17 cellular contexts compared by ENCODE assay signal in the genomic region with DNA sequence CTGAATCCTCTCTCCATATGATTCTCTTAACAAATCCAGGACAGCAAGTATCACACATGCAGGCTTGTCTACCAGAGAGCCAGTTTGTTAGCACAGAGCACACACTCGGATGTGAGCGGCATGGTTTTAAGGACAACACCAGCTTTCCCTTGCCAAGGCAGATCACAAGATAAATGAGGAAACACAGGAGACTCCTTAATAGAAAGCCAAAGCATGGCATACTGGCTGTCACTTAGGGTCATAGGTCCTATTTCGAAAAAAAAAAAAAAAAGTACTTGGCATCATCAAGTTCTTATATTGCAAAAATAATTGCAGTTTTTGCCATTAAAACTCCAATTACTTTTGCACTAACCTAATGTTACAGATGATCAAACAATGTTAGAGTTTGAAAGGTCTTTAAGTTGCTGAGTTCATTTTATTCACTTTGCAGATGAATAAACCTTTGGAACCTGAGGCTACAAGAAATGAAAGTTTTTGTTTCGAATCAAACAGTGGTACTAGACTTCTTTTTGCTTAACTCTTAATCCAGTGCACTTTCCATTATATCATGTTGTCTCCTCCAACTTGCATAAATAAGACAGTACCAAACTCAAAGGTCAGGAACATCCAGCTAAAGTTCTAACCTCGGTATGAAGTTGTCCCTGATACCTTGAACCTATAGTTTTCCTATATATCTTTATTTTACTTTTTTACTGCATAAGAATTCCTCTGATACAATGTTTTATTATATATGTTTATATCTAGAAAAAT.
DNase-seq lines count a peak whose midpoint lies in the region; TF ChIP-seq lines count a peak whose summit lies in the region.
"Had no signal": no experiment of that assay in that cellular context is flagged by ENCODE, and none has a peak within 500 bp of the region (broad histone marks: within the 10 kb centered on the region; RNA-seq: fewer than 3 reads in every experiment).

No MANE protein-coding gene starts in this region.

- H3K23ac ChIP-seq in mesenchymal stem cell (ENCODE audit: low read length in 2 of 2), result no peak overlapping the region

- no peak overlapping the region for H3K14ac ChIP-seq in mesenchymal stem cell (ENCODE audit: low read length in 2 of 2)

- peaks cover 7% of the 10 kb centered on the region for H3K79me1 ChIP-seq in mesenchymal stem cell (replicated peaks; ENCODE audit: low read length, poor library complexity, severe bottlenecking)

- H3K36me3 Mint-ChIP-seq in chondrocyte (ENCODE audit: low read depth) (peaks cover 6% of the 10 kb centered on the region), type B pancreatic cell (peaks cover 15% of the 10 kb centered on the region)
- no peaks in the 10 kb centered on the region for H3K36me3 Mint-ChIP-seq in activated T-helper 2 cell treated with anti-CD3 and anti-CD28 coated beads, Interferon-gamma antibody, Interleukin-2, Interleukin-4, amounts not matched to agents 10 μg/mL and 5 μg/mL and 100 μg/mL, durations not matched to agents 14 hours and 24 hours and 36 hours (ENCODE audit: low read depth)

- H3K4me1 ChIP-seq in mesenchymal stem cell (ENCODE audit: control insufficient read depth, insufficient read depth, low read depth, low read length), result no peaks in the 10 kb centered on the region
- H3K4me1 ChIP-seq in right atrium auricular region, result peaks cover 0 to 9% of the 10 kb centered on the region in 2 donors
- H3K4me1 ChIP-seq in adrenal gland (replicated peaks in 1 of 2), result no peaks in the 10 kb centered on the region

- TF ChIP-seq CTCF in chondrocyte (IDR thresholded peaks at IDR 0.05) (no peak), type B pancreatic cell (conservative IDR thresholded peaks at IDR 0.05) (no peak), right atrium auricular region (IDR thresholded peaks at IDR 0.05) (no peak), adrenal gland (IDR thresholded peaks at IDR 0.05) (no peak)

- H3K27me3 ChIP-seq in mesenchymal stem cell (ENCODE audit: control insufficient read depth in 1 of 2, insufficient read depth in 1 of 2, low read length in 2 of 2) (no peaks in the 10 kb centered on the region), right atrium auricular region (no peaks in the 10 kb centered on the region), adrenal gland (no peaks in the 10 kb centered on the region)

- H3K4me3 ChIP-seq in mesenchymal stem cell (ENCODE audit: insufficient read depth in 1 of 2, low read depth in 1 of 2, low read length in 2 of 2), result no peak overlapping the region
- no peak overlapping the region for H3K4me3 ChIP-seq in right atrium auricular region
- H3K4me3 ChIP-seq in adrenal gland, result no peak overlapping the region
- H3K4me3 ChIP-seq: thoracic aorta had no signal

- DNase-seq in NCI-H748 (lab: John Stamatoyannopoulos, UW; ENCODE audit: unreplicated experiment), result peak; percentile 10
- no peak for DNase-seq in NCI-H748 treated with DMSO at 0.1 percent for 48 hours (lab: John Stamatoyannopoulos, UW)
- DNase-seq in chondrocyte (ENCODE audit: low spot score), result no peak
- DNase-seq in mesenchymal stem cell, result peak; percentile 17
- no peak for DNase-seq in type B pancreatic cell (ENCODE audit: extremely low spot score, unreplicated experiment)
- no peak for DNase-seq in activated T-helper 2 cell treated with anti-CD3 and anti-CD28 coated beads, Interferon-gamma antibody, Interleukin-2, Interleukin-4, amounts not matched to agents 10 μg/mL and 5 μg/mL and 100 μg/mL, durations not matched to agents 14 hours and 24 hours and 36 hours (ENCODE audit: low spot score)
- DNase-seq in right atrium auricular region (ENCODE audit: low spot score), result no peak
- DNase-seq in adrenal gland, result no peak
- DNase-seq: activated T-cell treated with anti-CD3 and anti-CD28 coated beads, Interleukin-2, amount 50 U/mL, for 4 hours; aorta; effector memory CD8-positive, alpha-beta T cell; left colon; MV-4-11; NCI-H2227 treated with DMSO at 0.1 percent for 48 hours; T-helper 1 cell had no signal

- no peak for TF ChIP-seq POLR2A in adrenal gland (IDR thresholded peaks at IDR 0.05)

- H3K36me3 ChIP-seq in mesenchymal stem cell (ENCODE audit: control insufficient read depth in 1 of 2, insufficient read depth in 2 of 2, low read depth in 1 of 2, low read length in 2 of 2), result peaks cover 3 to 30% of the 10 kb centered on the region in 2 experiments
- H3K36me3 ChIP-seq in right atrium auricular region, result peaks cover 36% of the 10 kb centered on the region
- peaks cover 0 to 4% of the 10 kb centered on the region in 2 donors for H3K36me3 ChIP-seq in adrenal gland (replicated peaks in 1 of 2)

- no peak overlapping the region for H3K4me3 Mint-ChIP-seq in chondrocyte (ENCODE audit: unreplicated experiment)
- H3K4me3 Mint-ChIP-seq in type B pancreatic cell, result no peak overlapping the region
- no peak overlapping the region for H3K4me3 Mint-ChIP-seq in activated T-helper 2 cell treated with anti-CD3 and anti-CD28 coated beads, Interferon-gamma antibody, Interleukin-2, Interleukin-4, amounts not matched to agents 10 μg/mL and 5 μg/mL and 100 μg/mL, durations not matched to agents 14 hours and 24 hours and 36 hours (ENCODE audit: low read depth)
- H3K4me3 Mint-ChIP-seq: activated T-cell treated with anti-CD3 and anti-CD28 coated beads, Interleukin-2, amount 50 U/mL, for 4 hours; effector memory CD8-positive, alpha-beta T cell; natural killer cell treated with Interleukin-12 subunit alpha and Interleukin-12 subunit beta and Interleukin-15 and Interleukin-18, amount 100 ng/mL, for 72 hours had no signal

- no peak overlapping the region for H2BK15ac ChIP-seq in mesenchymal stem cell (ENCODE audit: low read depth, poor library complexity, severe bottlenecking)

- H2AK5ac ChIP-seq in mesenchymal stem cell (ENCODE audit: low read length, severe bottlenecking), result no peak overlapping the region

- no peak overlapping the region for H2BK5ac ChIP-seq in mesenchymal stem cell (ENCODE audit: low read depth, low read length, poor library complexity, severe bottlenecking)

- no peak overlapping the region for H4K8ac ChIP-seq in mesenchymal stem cell (ENCODE audit: low read length)

- H3K27ac ChIP-seq in mesenchymal stem cell (ENCODE audit: low read length, poor library complexity, severe bottlenecking), result peak overlapping the region; percentile 26
- H3K27ac ChIP-seq in right atrium auricular region, result no peak overlapping the region
- H3K27ac ChIP-seq in adrenal gland, result no peak overlapping the region
- H3K27ac ChIP-seq: thoracic aorta had no signal

- no peak overlapping the region for H3K18ac ChIP-seq in mesenchymal stem cell (ENCODE audit: low read depth in 1 of 2, low read length in 2 of 2)

- no peak overlapping the region for H3K4ac ChIP-seq in mesenchymal stem cell (ENCODE audit: low read depth in 1 of 2, low read length in 2 of 2)

- 88% methylated on average over 3 of the region's 5 CpGs for WGBS in mesenchymal stem cell
- 77 to 82% (median 78%) methylated on average over 5 of the region's 5 CpGs for WGBS in adrenal gland, 4 donors

- no peak overlapping the region for H2BK12ac ChIP-seq in mesenchymal stem cell (ENCODE audit: low read length in 2 of 2)

- H3K9me3 Mint-ChIP-seq in chondrocyte (ENCODE audit: low read depth) (no peaks in the 10 kb centered on the region), type B pancreatic cell (no peaks in the 10 kb centered on the region)
- H3K9me3 Mint-ChIP-seq in activated T-helper 2 cell treated with anti-CD3 and anti-CD28 coated beads, Interferon-gamma antibody, Interleukin-2, Interleukin-4, amounts not matched to agents 10 μg/mL and 5 μg/mL and 100 μg/mL, durations not matched to agents 14 hours and 24 hours and 36 hours, result peaks cover 5% of the 10 kb centered on the region
- H3K9me3 Mint-ChIP-seq: activated T-cell treated with anti-CD3 and anti-CD28 coated beads, Interleukin-2, amount 50 U/mL, for 4 hours had no signal

- H3K9ac ChIP-seq in mesenchymal stem cell (ENCODE audit: low read length), result peak overlapping the region; percentile 13

- H3K27ac Mint-ChIP-seq in chondrocyte (ENCODE audit: unreplicated experiment) (peak overlapping the region; percentile 94), type B pancreatic cell (peak overlapping the region; percentile 24)
- no peak overlapping the region for H3K27ac Mint-ChIP-seq in activated T-helper 2 cell treated with anti-CD3 and anti-CD28 coated beads, Interferon-gamma antibody, Interleukin-2, Interleukin-4, amounts not matched to agents 10 μg/mL and 5 μg/mL and 100 μg/mL, durations not matched to agents 14 hours and 24 hours and 36 hours
- H3K27ac Mint-ChIP-seq: effector memory CD8-positive, alpha-beta T cell; natural killer cell treated with Interleukin-12 subunit alpha and Interleukin-12 subunit beta and Interleukin-15 and Interleukin-18, amount 100 ng/mL, for 72 hours had no signal

- H3K9me3 ChIP-seq in mesenchymal stem cell (ENCODE audit: control insufficient read depth, low read length) (no peaks in the 10 kb centered on the region), right atrium auricular region (no peaks in the 10 kb centered on the region), adrenal gland (replicated peaks in 1 of 3) (no peaks in the 10 kb centered on the region)
- H3K9me3 ChIP-seq: thoracic aorta had no signal

- H2AFZ ChIP-seq in mesenchymal stem cell (ENCODE audit: low read depth, low read length), result no peak overlapping the region

- no peak overlapping the region for H2BK120ac ChIP-seq in mesenchymal stem cell (ENCODE audit: low read depth, low read length)

- no peak overlapping the region for H3K4me2 ChIP-seq in mesenchymal stem cell (ENCODE audit: low read length, poor library complexity, severe bottlenecking)

- H3K27me3 Mint-ChIP-seq in chondrocyte (ENCODE audit: low read depth), result no peaks in the 10 kb centered on the region
- H3K27me3 Mint-ChIP-seq in type B pancreatic cell, result no peaks in the 10 kb centered on the region
- H3K27me3 Mint-ChIP-seq in activated T-helper 2 cell treated with anti-CD3 and anti-CD28 coated beads, Interferon-gamma antibody, Interleukin-2, Interleukin-4, amounts not matched to agents 10 μg/mL and 5 μg/mL and 100 μg/mL, durations not matched to agents 14 hours and 24 hours and 36 hours (ENCODE audit: low read depth), result no peaks in the 10 kb centered on the region
- H3K27me3 Mint-ChIP-seq: effector memory CD8-positive, alpha-beta T cell; natural killer cell treated with Interleukin-12 subunit alpha and Interleukin-12 subunit beta and Interleukin-15 and Interleukin-18, amount 100 ng/mL, for 72 hours had no signal

- intact Hi-C loops in activated T-helper 2 cell treated with anti-CD3 and anti-CD28 coated beads, Interferon-gamma antibody, Interleukin-2, Interleukin-4, amounts not matched to agents 10 μg/mL and 5 μg/mL and 100 μg/mL, durations not matched to agents 14 hours and 24 hours and 36 hours (cut with micrococcal nuclease), result no loop called here
- intact Hi-C loops in adrenal gland (cut with DNase I), result no loop called here

- H3K4me1 Mint-ChIP-seq in chondrocyte (ENCODE audit: low read depth), result peaks cover 51% of the 10 kb centered on the region
- peaks cover 29% of the 10 kb centered on the region for H3K4me1 Mint-ChIP-seq in type B pancreatic cell (ENCODE audit: unreplicated experiment)
- no peaks in the 10 kb centered on the region for H3K4me1 Mint-ChIP-seq in activated T-helper 2 cell treated with anti-CD3 and anti-CD28 coated beads, Interferon-gamma antibody, Interleukin-2, Interleukin-4, amounts not matched to agents 10 μg/mL and 5 μg/mL and 100 μg/mL, durations not matched to agents 14 hours and 24 hours and 36 hours (ENCODE audit: low read depth)

- H4K91ac ChIP-seq in mesenchymal stem cell (ENCODE audit: low read length), result no peak overlapping the region

Comparison
In these comparisons a context has a peak if more than half of its experiments do, and no peak if none do; other contexts are left out.
1. DNase-seq: peak in NCI-H748 (single experiment) and mesenchymal stem cell (single experiment); none in NCI-H748 treated with DMSO at 0.1 percent for 48 hours (single experiment), chondrocyte (single experiment), type B pancreatic cell (single experiment), activated T-helper 2 cell treated with anti-CD3 and anti-CD28 coated beads, Interferon-gamma antibody, Interleukin-2, Interleukin-4, amounts not matched to agents 10 μg/mL and 5 μg/mL and 100 μg/mL, durations not matched to agents 14 hours and 24 hours and 36 hours (single experiment), right atrium auricular region (single experiment) and adrenal gland (0 of 7).